In genomic region chr3:125140817-125141595, GRCh38 we compare ENCODE assay signal across 9 cellular contexts.
DNase-seq lines count a peak whose midpoint lies in the region; ATAC-seq and TF ChIP-seq lines count a peak whose summit lies in the region.
"Had no signal": no experiment of that assay in that cellular context is flagged by ENCODE, and none has a peak within 500 bp of the region (broad histone marks: within the 10 kb centered on the region; RNA-seq: fewer than 3 reads in every experiment).

No MANE protein-coding gene starts in this region.

- no peak for TF ChIP-seq CTCF in thoracic aorta (IDR thresholded peaks at IDR 0.05)
- TF ChIP-seq CTCF in mucosa of descending colon (IDR thresholded peaks at IDR 0.05), result no peak

- H3K4me3 ChIP-seq in thoracic aorta, result peak overlapping the region; percentile 78
- no peak overlapping the region for H3K4me3 ChIP-seq in mucosa of descending colon

- peaks cover 37% of the 10 kb centered on the region for H3K4me1 Mint-ChIP-seq in activated T-cell treated with anti-CD3 and anti-CD28 coated beads, Interleukin-2, amount 50 U/mL, for 4 hours (ENCODE audit: low read depth)
- H3K4me1 Mint-ChIP-seq in IgD-negative memory B cell, result peaks cover 31 to 53% (median 42%) of the 10 kb centered on the region in 3 donors

- no peaks in the 10 kb centered on the region for H3K9me3 Mint-ChIP-seq in activated T-cell treated with anti-CD3 and anti-CD28 coated beads, Interleukin-2, amount 50 U/mL, for 4 hours
- peaks cover 0 to 1% (median 0%) of the 10 kb centered on the region in 3 donors for H3K9me3 Mint-ChIP-seq in IgD-negative memory B cell

- intact Hi-C loops in mucosa of descending colon (cut with DNase I, micrococcal nuclease), result no loop called here

- no peaks in the 10 kb centered on the region for H3K36me3 ChIP-seq in thoracic aorta
- no peaks in the 10 kb centered on the region for H3K36me3 ChIP-seq in mucosa of descending colon (ENCODE audit: low read depth)

- H3K36me3 Mint-ChIP-seq in activated T-cell treated with anti-CD3 and anti-CD28 coated beads, Interleukin-2, amount 50 U/mL, for 4 hours (ENCODE audit: insufficient read depth), result no peaks in the 10 kb centered on the region
- H3K36me3 Mint-ChIP-seq in IgD-negative memory B cell, result no peaks in the 10 kb centered on the region

- peak in 1 of 2 donors; percentile 75 for ATAC-seq in activated T-cell treated with anti-CD3 and anti-CD28 coated beads, Interleukin-2, amount 50 U/mL, for 4 hours
- no peak for ATAC-seq in thoracic aorta (ENCODE audit: insufficient number of reproducible peaks, low FRiP score, low read depth)
- ATAC-seq in HG02970 (IDR thresholded peaks at IDR 0.05; ENCODE audit: low FRiP score, unreplicated experiment), result no peak
- no peak for ATAC-seq in mucosa of descending colon

- H3K27ac Mint-ChIP-seq in IgD-negative memory B cell, result peak overlapping the region; percentile 19 to 84 (median 65)

- peaks cover 3% of the 10 kb centered on the region for H3K27me3 Mint-ChIP-seq in activated T-cell treated with anti-CD3 and anti-CD28 coated beads, Interleukin-2, amount 50 U/mL, for 4 hours (ENCODE audit: low read depth)
- no peaks in the 10 kb centered on the region for H3K27me3 Mint-ChIP-seq in IgD-negative memory B cell

- no peaks in the 10 kb centered on the region for H3K9me3 ChIP-seq in thoracic aorta
- H3K9me3 ChIP-seq in mucosa of descending colon, result no peaks in the 10 kb centered on the region

- H3K27me3 ChIP-seq in thoracic aorta (replicated peaks; ENCODE audit: insufficient read depth), result no peaks in the 10 kb centered on the region

- peak overlapping the region; percentile 81 to 82 for H3K27ac ChIP-seq in thoracic aorta
- H3K27ac ChIP-seq: C4-2B had no signal

- DNase-seq in activated T-cell treated with anti-CD3 and anti-CD28 coated beads, Interleukin-2, amount 50 U/mL, for 4 hours, result no peak
- no peak for DNase-seq in activated T-cell treated with anti-CD3 and anti-CD28 coated beads, Interleukin-2, amount 50 U/mL, for 48 hours
- peak; percentile 38 for DNase-seq in germinal center (ENCODE audit: low spot score)
- DNase-seq in thoracic aorta (ENCODE audit: low spot score), result no peak
- no peak for DNase-seq in OCI-M1 (lab: John Stamatoyannopoulos, UW)
- DNase-seq in mucosa of descending colon, result no peak

- H3K4me3 Mint-ChIP-seq in activated T-cell treated with anti-CD3 and anti-CD28 coated beads, Interleukin-2, amount 50 U/mL, for 4 hours, result peak overlapping the region; percentile 69
- H3K4me3 Mint-ChIP-seq in IgD-negative memory B cell, result peak overlapping the region; percentile 18 to 94 (median 79)

- H3K4me1 ChIP-seq in thoracic aorta (ENCODE audit: control insufficient read depth in 1 of 2, low read depth in 2 of 2), result peaks cover 38 to 86% of the 10 kb centered on the region in 2 donors
- no peaks in the 10 kb centered on the region for H3K4me1 ChIP-seq in mucosa of descending colon (ENCODE audit: low read depth)
